31 cellular contexts compared by ENCODE assay signal in the genomic region with DNA sequence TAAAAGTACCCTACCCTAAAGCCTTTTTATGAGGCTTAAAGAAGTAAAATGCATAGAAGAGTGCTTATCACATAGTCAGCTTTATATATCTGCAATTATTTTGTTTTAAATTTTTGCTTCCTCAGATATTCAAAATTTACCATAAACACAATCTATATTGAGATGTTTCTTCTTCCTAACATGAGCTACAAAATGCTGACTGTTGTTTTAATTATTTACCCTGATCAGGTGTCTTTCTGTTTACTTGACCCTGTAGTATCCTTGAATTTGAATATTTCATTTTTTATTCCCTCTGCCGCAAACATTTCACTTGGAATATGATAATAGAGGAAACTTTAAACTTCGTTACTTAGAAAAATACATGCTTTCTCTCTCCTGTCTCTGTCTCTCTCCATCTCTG.
"Had no signal": no experiment of that assay in that cellular context is flagged by ENCODE, and none has a peak within 500 bp of the region (broad histone marks: within the 10 kb centered on the region; RNA-seq: fewer than 3 reads in every experiment).

No MANE protein-coding gene starts in this region.

- H3K9me3 ChIP-seq: ovary, psoas muscle, suprapubic skin, testis, tibial artery, transverse colon, upper lobe of right lung, uterus had no signal

- H3K4me1 Mint-ChIP-seq: natural killer cell; stimulated activated memory B cell treated with anti-CD40 and anti-IgM and Interleukin-4, amounts not matched to agents 10 μg/mL and 1 μg/mL and 100 μg/mL, for 72 hours; stimulated activated naive CD8-positive, alpha-beta T cell treated with anti-CD3 and anti-CD28 coated beads, Interleukin-15, amount 100 ng/mL, for 72 hours had no signal

- H3K9me3 Mint-ChIP-seq: type B pancreatic cell had no signal

- H3K9ac ChIP-seq: neural progenitor cell, parathyroid adenoma had no signal

- H3K4me3 ChIP-seq: neural progenitor cell, ovary, psoas muscle, skin epidermis, smooth muscle cell, spleen, suprapubic skin, testis, tibial artery, transverse colon, upper lobe of right lung, uterus had no signal

- H3K27me3 ChIP-seq: neural progenitor cell, ovary, spleen, suprapubic skin, testis, tibial artery, transverse colon, upper lobe of right lung, uterus had no signal

- H3K4me1 ChIP-seq: neural progenitor cell, parathyroid adenoma, psoas muscle, spleen, suprapubic skin, testis, transverse colon, upper lobe of right lung, uterus had no signal

- ATAC-seq: natural killer cell; psoas muscle; right cardiac atrium; sciatic nerve; stimulated activated memory B cell treated with anti-CD40 and anti-IgM and Interleukin-4, amounts not matched to agents 10 μg/mL and 1 μg/mL and 100 μg/mL, for 72 hours; stimulated activated naive CD8-positive, alpha-beta T cell treated with anti-CD3 and anti-CD28 coated beads, Interleukin-15, amount 100 ng/mL, for 72 hours; stimulated activated naive CD8-positive, alpha-beta T cell treated with anti-CD3 and anti-CD28 coated beads, Interleukin-15, Interleukin-2, amounts not matched to agents 100 U/mL and 50 U/mL, for 24 hours; upper lobe of right lung had no signal

- H2AFZ ChIP-seq: neural progenitor cell, parathyroid adenoma had no signal

- H3K4me3 Mint-ChIP-seq: natural killer cell; nephron; neural progenitor cell; stimulated activated memory B cell treated with anti-CD40 and anti-IgM and Interleukin-4, amounts not matched to agents 10 μg/mL and 1 μg/mL and 100 μg/mL, for 72 hours; stimulated activated naive CD8-positive, alpha-beta T cell treated with anti-CD3 and anti-CD28 coated beads, Interleukin-15, amount 100 ng/mL, for 72 hours; type B pancreatic cell had no signal

- H3K27ac ChIP-seq: neural progenitor cell, ovary, parathyroid adenoma, psoas muscle, skin epidermis, spleen, suprapubic skin, testis, tibial artery, transverse colon, upper lobe of right lung, uterus had no signal

- H3K4me2 ChIP-seq: neural progenitor cell, smooth muscle cell had no signal

- H3K27me3 Mint-ChIP-seq: progenitor cell of endocrine pancreas; stimulated activated memory B cell treated with anti-CD40 and anti-IgM and Interleukin-4, amounts not matched to agents 10 μg/mL and 1 μg/mL and 100 μg/mL, for 72 hours; stimulated activated naive CD8-positive, alpha-beta T cell treated with anti-CD3 and anti-CD28 coated beads, Interleukin-15, amount 100 ng/mL, for 72 hours; type B pancreatic cell had no signal

- DNase-seq: natural killer cell; occipital lobe; ovary; posterior cingulate gyrus; psoas muscle; right cardiac atrium; spleen; stimulated activated CD4-positive, alpha-beta T cell treated with anti-CD3 and anti-CD28 coated beads, Interleukin-12 subunit alpha, Interleukin-12 subunit beta, amount 100 ng/mL, for 4 hours; stimulated activated CD4-positive, alpha-beta T cell treated with anti-CD3 and anti-CD28 coated beads, Interleukin-1b, Interleukin-23, amount 100 ng/mL, for 48 hours; stimulated activated CD4-positive, alpha-beta T cell treated with anti-CD3 and anti-CD28 coated beads, Interleukin-4, amount 100 ng/mL, for 1 hour; stimulated activated CD4-positive, alpha-beta T cell treated with anti-CD3 and anti-CD28 coated beads, Interleukin-4, amount 100 ng/mL, for 4 hours; stimulated activated CD8-positive, alpha-beta memory T cell treated with anti-CD3 and anti-CD28 coated beads, Interleukin-4, amount 100 ng/mL, for 48 hours; stimulated activated naive CD4-positive, alpha-beta T cell; stimulated activated naive CD8-positive, alpha-beta T cell treated with anti-CD3 and anti-CD28 coated beads, Interleukin-15, amount 100 ng/mL, for 72 hours; stimulated activated naive CD8-positive, alpha-beta T cell treated with anti-CD3 and anti-CD28 coated beads, Interleukin-15, Interleukin-2, amounts not matched to agents 100 U/mL and 50 U/mL, for 24 hours; substantia nigra; testis; tibial artery; transverse colon; upper lobe of right lung; uterus had no signal

- H3K36me3 ChIP-seq: neural progenitor cell, ovary, spleen, suprapubic skin, tibial artery, transverse colon, upper lobe of right lung, uterus had no signal

- H3K27ac Mint-ChIP-seq: natural killer cell; nephron; neural progenitor cell; progenitor cell of endocrine pancreas; stimulated activated memory B cell treated with anti-CD40 and anti-IgM and Interleukin-4, amounts not matched to agents 10 μg/mL and 1 μg/mL and 100 μg/mL, for 72 hours; type B pancreatic cell had no signal

- H3K79me2 ChIP-seq: parathyroid adenoma had no signal

- H3K36me3 Mint-ChIP-seq: natural killer cell; neural progenitor cell; stimulated activated memory B cell treated with anti-CD40 and anti-IgM and Interleukin-4, amounts not matched to agents 10 μg/mL and 1 μg/mL and 100 μg/mL, for 72 hours; type B pancreatic cell had no signal
